In genomic region chr7:119935418-119936025, GRCh38 we compare ENCODE assay signal across 8 cellular contexts.
DNase-seq lines count a peak whose midpoint lies in the region; ATAC-seq and TF ChIP-seq lines count a peak whose summit lies in the region.

No MANE protein-coding gene starts in this region.

- intact Hi-C loops in heart left ventricle (cut with DNase I) (loop anchor here in 9 of 10 donors (2.0 to 10.0 kb wide), 6 partner anchors 332 to 789 kb away; partner anchors contain the start of gene KCND2 (in 8 of the 9)), left ventricle myocardium superior (cut with micrococcal nuclease) (loop anchor here (10.0 kb wide), 1 partner anchor 619 kb away; no protein-coding TSS in a partner anchor), OCI-LY7 (cut with micrococcal nuclease; ENCODE audit: unreplicated experiment) (loop anchor here (2.0 kb wide), 1 partner anchor 619 kb away; no protein-coding TSS in a partner anchor)

- no peak overlapping the region for H3K27ac ChIP-seq in heart left ventricle
- H3K27ac ChIP-seq in HL-60 (replicated peaks): no peak overlapping the region
- H3K27ac ChIP-seq in OCI-LY7 (ENCODE audit: low read depth, low read length, poor library complexity, severe bottlenecking): no peak overlapping the region

- 18 to 27% (median 23%) methylated on average over 4 of the region's 4 CpGs for WGBS in heart left ventricle, 4 donors

- H3K36me3 ChIP-seq in heart left ventricle (no peaks in the 10 kb centered on the region), OCI-LY7 (ENCODE audit: insufficient read depth, low read length) (no peaks in the 10 kb centered on the region)

- peaks cover 0 to 6% (median 0%) of the 10 kb centered on the region in 9 donors for H3K27me3 ChIP-seq in heart left ventricle
- H3K27me3 ChIP-seq in HL-60 (ENCODE audit: insufficient read depth, poor library complexity, severe bottlenecking): no peaks in the 10 kb centered on the region

- H3K4me3 ChIP-seq in heart left ventricle: no peak overlapping the region
- no peak overlapping the region for H3K4me3 ChIP-seq in HL-60 (replicated peaks; ENCODE audit: insufficient read depth, low read length)
- no peak overlapping the region for H3K4me3 ChIP-seq in OCI-LY7 (ENCODE audit: low read depth, low read length, poor library complexity, severe bottlenecking)
- no peak overlapping the region for H3K4me3 ChIP-seq in epithelial cell of esophagus (ENCODE audit: low read length)

- BruUV-seq in OCI-LY7 (replicated peaks; lab: Mats Ljungman, UMichigan): no TSS peak

- no peaks in the 10 kb centered on the region for H3K9me2 ChIP-seq in OCI-LY7 (ENCODE audit: insufficient read depth, low read length)

- TF ChIP-seq POLR2A in heart left ventricle (IDR thresholded peaks at IDR 0.05): no peak

- no peak overlapping the region for H3K4me2 ChIP-seq in OCI-LY7 (ENCODE audit: low read length)

- H3K79me2 ChIP-seq in OCI-LY7 (ENCODE audit: insufficient read depth, low read depth, low read length): no peaks in the 10 kb centered on the region

- no peaks in the 10 kb centered on the region for H3K4me1 ChIP-seq in heart left ventricle
- no peaks in the 10 kb centered on the region for H3K4me1 ChIP-seq in OCI-LY7 (ENCODE audit: insufficient read depth, low read length, poor library complexity, severe bottlenecking)

- DNase-seq in heart left ventricle (no peak), left ventricle myocardium superior (no peak), HL-60 (ENCODE audit: low read depth in 1 of 2, low spot score in 1 of 2) (no peak), OCI-LY7 (ENCODE audit: low spot score) (peak; percentile 30), epithelial cell of esophagus (ENCODE audit: low read depth) (peak; percentile 57), putamen (ENCODE audit: low spot score) (peak; percentile 14), DMS79 treated with DMSO at 0.1 percent for 48 hours (lab: John Stamatoyannopoulos, UW) (no peak)

- POLR2A ChIA-PET in OCI-LY7 (lab: Charles Lee): no interaction called here

- no peak for ATAC-seq in heart left ventricle
- no peak for ATAC-seq in left ventricle myocardium superior
- no peak for ATAC-seq in HG03045 (IDR thresholded peaks at IDR 0.05; ENCODE audit: unreplicated experiment)

- CTCF ChIA-PET in OCI-LY7 (lab: Charles Lee; ENCODE audit: unreplicated experiment): no interaction called here

- no peaks in the 10 kb centered on the region for H4K20me1 ChIP-seq in OCI-LY7 (ENCODE audit: insufficient read depth, low read length)

- H2AFZ ChIP-seq in OCI-LY7 (ENCODE audit: low read length): no peak overlapping the region

- H3K9me3 ChIP-seq in heart left ventricle (no peaks in the 10 kb centered on the region), OCI-LY7 (ENCODE audit: low read length) (no peaks in the 10 kb centered on the region)

- TF ChIP-seq CTCF in heart left ventricle (IDR thresholded peaks at IDR 0.05): peak in 11 of 12 donors; percentile 13 to 61 (median 42)
- peak; percentile 6 for TF ChIP-seq CTCF in HL-60 (IDR thresholded peaks at IDR 0.05; ENCODE audit: insufficient read depth, low read length)
- TF ChIP-seq CTCF in OCI-LY7 (conservative IDR thresholded peaks at IDR 0.05; ENCODE audit: low read length): peak; percentile 81
- TF ChIP-seq CTCF in epithelial cell of esophagus (IDR thresholded peaks at IDR 0.05; ENCODE audit: insufficient read depth, low read depth, low read length, missing control alignments): peak; percentile 46

Comparison
In these comparisons a context has a peak if more than half of its experiments do, and no peak if none do; other contexts are left out.
1. DNase-seq: peak in OCI-LY7 (single experiment), epithelial cell of esophagus (single experiment) and putamen (single experiment); none in heart left ventricle (0 of 5), left ventricle myocardium superior (single experiment), HL-60 (0 of 2) and DMS79 treated with DMSO at 0.1 percent for 48 hours (single experiment).
2. CTCF ChIP-seq: peak in every context shown above with its lines; median percentile 81 in OCI-LY7; 46 in epithelial cell of esophagus; 42 in heart left ventricle; 6 in HL-60.